In the genomic region with DNA sequence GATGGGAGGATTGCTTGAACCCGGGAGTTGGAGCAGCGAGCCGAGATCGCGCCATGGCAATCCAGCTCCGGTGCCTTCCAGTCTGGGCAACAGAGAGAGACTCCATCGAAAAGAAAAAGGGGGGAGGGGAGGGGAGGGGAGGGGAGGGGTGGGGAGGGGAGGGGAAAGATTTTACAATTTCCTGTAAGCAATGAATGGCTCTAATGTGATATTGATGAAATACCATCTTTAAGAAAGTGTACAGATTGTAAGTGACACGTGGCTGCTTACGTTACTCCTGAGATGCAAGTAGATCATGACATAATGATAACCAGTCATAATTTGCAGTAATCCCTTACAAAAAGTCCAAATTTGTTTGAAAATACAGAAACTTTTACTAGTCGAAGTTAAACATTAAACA, we compare ENCODE assay signal across 25 cellular contexts. TPM values are rescaled to one million over a fixed set of nuclear protein-coding genes. Genes with fewer than 3 reads are reported as not detected.
DNase-seq lines count a peak whose midpoint lies in the region; ATAC-seq and TF ChIP-seq lines count a peak whose summit lies in the region.
"Had no signal": no experiment of that assay in that cellular context is flagged by ENCODE, and none has a peak within 500 bp of the region (broad histone marks: within the 10 kb centered on the region; RNA-seq: fewer than 3 reads in every experiment).

No MANE protein-coding gene starts in this region.

- peak; percentile 47 for DNase-seq in NCI-H510A treated with DMSO at 0.1 percent for 48 hours (lab: John Stamatoyannopoulos, UW)
- DNase-seq in NCI-H510A (lab: John Stamatoyannopoulos, UW), result no peak
- peak; percentile 26 for DNase-seq in OCI-M1 (lab: John Stamatoyannopoulos, UW)
- DNase-seq in LoVo (ENCODE audit: low spot score), result no peak
- no peak for DNase-seq in T-cell
- DNase-seq: 8988T; AML-193; C1 segment of cervical spinal cord; Calu3; CD8-positive, alpha-beta memory T cell; DMS153; EL; Kasumi-1; MM.1S; NCI-H1092 treated with DMSO at 0.1 percent for 48 hours; NCI-H1436 treated with DMSO at 0.1 percent for 48 hours; NCI-H1930; NCI-H226; T-helper 17 cell had no signal

- H3K4me1 Mint-ChIP-seq in T-cell, result peaks cover 0 to 3% (median 2%) of the 10 kb centered on the region in 3 donors
- H3K4me1 Mint-ChIP-seq: CD8-positive, alpha-beta memory T cell; T-helper 17 cell had no signal

- H3K27ac Mint-ChIP-seq in T-cell, result no peak overlapping the region
- H3K27ac Mint-ChIP-seq: CD8-positive, alpha-beta memory T cell; T-helper 17 cell had no signal

- H3K4me3 ChIP-seq in iPS-18a (ENCODE audit: low read length), result peak overlapping the region; percentile 92
- H3K4me3 ChIP-seq: HAP-1 had no signal

- CTCF ChIA-PET in T-cell (lab: Charles Lee), result no interaction called here

- H3K4me3 Mint-ChIP-seq in T-cell, result no peak overlapping the region
- H3K4me3 Mint-ChIP-seq: CD8-positive, alpha-beta memory T cell; T-helper 17 cell had no signal

- peaks cover 0 to 6% (median 0%) of the 10 kb centered on the region in 3 donors for H3K9me3 Mint-ChIP-seq in T-cell

- H3K36me3 Mint-ChIP-seq in T-cell, result no peaks in the 10 kb centered on the region
- H3K36me3 Mint-ChIP-seq: CD8-positive, alpha-beta memory T cell had no signal

- no peaks in the 10 kb centered on the region for H3K36me3 ChIP-seq in iPS-18a (ENCODE audit: control insufficient read depth, low read depth, low read length)
- H3K36me3 ChIP-seq: HAP-1, SJSA1 had no signal

- no peaks in the 10 kb centered on the region for H3K9me3 ChIP-seq in iPS-18a (ENCODE audit: control insufficient read depth, low read depth, low read length)
- H3K9me3 ChIP-seq: HAP-1, SJSA1 had no signal

- POLR2A ChIA-PET in T-cell (lab: Charles Lee), result no interaction called here

- no peak overlapping the region for H3K27ac ChIP-seq in iPS-18a (ENCODE audit: low read length)
- H3K27ac ChIP-seq: SJSA1 had no signal

- ATAC-seq in SK-N-SH treated with all-trans-retinoic acid at 6 μM for 48 hours, result no peak
- ATAC-seq in T-cell (replicated peaks in 1 of 4), result no peak
- ATAC-seq: Right ventricle myocardium inferior, T-helper 17 cell had no signal

- peaks cover 10 to 23% of the 10 kb centered on the region in 2 donors for H3K27me3 Mint-ChIP-seq in T-cell

- H3K27me3 ChIP-seq in iPS-18a (ENCODE audit: control insufficient read depth, insufficient read depth, low read length), result no peaks in the 10 kb centered on the region
- H3K27me3 ChIP-seq: SJSA1 had no signal

- H3K4me1 ChIP-seq in iPS-18a (ENCODE audit: control insufficient read depth, low read depth, low read length), result peaks cover 33% of the 10 kb centered on the region
- H3K4me1 ChIP-seq: HAP-1 had no signal

- H3K9ac ChIP-seq in iPS-18a (ENCODE audit: low read length), result no peak overlapping the region

TF ChIP-seq in SK-N-SH treated with all-trans-retinoic acid at 6 μM for 48 hours, 23 proteins besides CTCF, POLR2A, EP300 and RAD21:
- TF ChIP-seq ESRRG (CRISPR knock-in tag; IDR thresholded peaks at IDR 0.05) (no peak), ZNF565 (CRISPR knock-in tag; conservative IDR thresholded peaks at IDR 0.05; ENCODE audit: low read depth) (no peak), SNAI2 (CRISPR knock-in tag; IDR thresholded peaks at IDR 0.05) (no peak), ZNF8 (CRISPR knock-in tag; IDR thresholded peaks at IDR 0.05) (no peak), RARB (CRISPR knock-in tag; IDR thresholded peaks at IDR 0.05) (no peak), CREB5 (CRISPR knock-in tag; IDR thresholded peaks at IDR 0.05; ENCODE audit: low read depth) (no peak), TSHZ2 (CRISPR knock-in tag; IDR thresholded peaks at IDR 0.05) (no peak), ZNF70 (CRISPR knock-in tag; IDR thresholded peaks at IDR 0.05) (no peak), TCF4 (CRISPR knock-in tag; IDR thresholded peaks at IDR 0.05; ENCODE audit: borderline replicate concordance) (no peak), TOX (CRISPR knock-in tag; IDR thresholded peaks at IDR 0.05; ENCODE audit: borderline replicate concordance) (no peak), ZFP30 (CRISPR knock-in tag; IDR thresholded peaks at IDR 0.05) (no peak), ZFP3 (CRISPR knock-in tag; IDR thresholded peaks at IDR 0.05) (no peak), CSDC2 (CRISPR knock-in tag; IDR thresholded peaks at IDR 0.05) (no peak), POU6F1 (CRISPR knock-in tag; IDR thresholded peaks at IDR 0.05; ENCODE audit: borderline replicate concordance, low read depth) (no peak), ZC3H10 (CRISPR knock-in tag; IDR thresholded peaks at IDR 0.05) (no peak), PATZ1 (CRISPR knock-in tag; IDR thresholded peaks at IDR 0.05; ENCODE audit: borderline replicate concordance) (no peak)

RNA-seq across cellular contexts. Expression of gene SLC25A21, which starts 1.4 kb away (rescaled TPM):
- not detected for total RNA-seq in T-cell
- total RNA-seq: CD8-positive, alpha-beta memory T cell; OCI-LY7; T-helper 17 cell had no signal

RNA-seq across cellular contexts. Expression of gene MIPOL1, which starts 26.7 kb away (rescaled TPM):
- under 1 TPM in 4 of 5 donors, not detected in 1; 0.20 to 0.49 (median 0.29) TPM for total RNA-seq in T-cell
- total RNA-seq: CD8-positive, alpha-beta memory T cell; OCI-LY7 had no signal

Comparison
In these comparisons a context has a peak if more than half of its experiments do, and no peak if none do; other contexts are left out.
1. DNase-seq: peak in NCI-H510A treated with DMSO at 0.1 percent for 48 hours (single experiment) and OCI-M1 (single experiment); none in NCI-H510A (single experiment), LoVo (single experiment) and T-cell (0 of 34).